ENCODE assay signal across 8 cellular contexts in genomic region chr16:90019543-90020259, GRCh38. TPM values are rescaled to one million over a fixed set of nuclear protein-coding genes. Genes with fewer than 3 reads are reported as not detected.
DNase-seq lines count a peak whose midpoint lies in the region; ATAC-seq, FAIRE-seq and TF ChIP-seq lines count a peak whose summit lies in the region.

No MANE protein-coding gene starts in this region.

- H3K4me3 Mint-ChIP-seq in T-helper 1 cell treated with Interleukin-12 subunit alpha and Interleukin-12 subunit beta and Interleukin-4 antibody, amounts not matched to agents 30 μg/mL and 1 μg/mL, for 36 hours, result peak overlapping the region; percentile 70

- CTCF ChIA-PET in mammary epithelial cell (lab: Charles Lee; ENCODE audit: low non-redundant PET), result interaction anchor here (0.6 kb wide), 1 partner anchor 110 kb away, joined by 3 read pairs; no protein-coding TSS in a partner anchor

- H3K4me1 Mint-ChIP-seq in T-helper 1 cell treated with Interleukin-12 subunit alpha and Interleukin-12 subunit beta and Interleukin-4 antibody, amounts not matched to agents 30 μg/mL and 1 μg/mL, for 36 hours (ENCODE audit: low read depth), result peaks cover 11% of the 10 kb centered on the region

- dilution Hi-C loops in mammary epithelial cell (cut with HindIII; ENCODE audit: low sequenced_read_pairs), result no loop called here

- TF ChIP-seq CTCF in D721Med (IDR thresholded peaks at IDR 0.05; ENCODE audit: insufficient read depth, missing control alignments) (peak; percentile 28), mammary epithelial cell (conservative IDR thresholded peaks at IDR 0.05 in 1 of 2, IDR thresholded peaks at IDR 0.05 in 1 of 2; ENCODE audit: extremely low read depth in 1 of 2, insufficient read depth in 1 of 2, low read depth in 1 of 2, low read length in 2 of 2) (peak in 1 of 2 donors; percentile 33)

- peak overlapping the region; percentile 69 for H3K4me3 ChIP-seq in HUES6 (ENCODE audit: low read depth, low read length)
- peak overlapping the region; percentile 40 to 52 (median 45) for H3K4me3 ChIP-seq in mammary epithelial cell (replicated peaks in 1 of 3; ENCODE audit: insufficient read depth in 1 of 3, low read depth in 2 of 3, low read length in 3 of 3)

- BruUV-seq in mammary epithelial cell (replicated peaks; lab: Mats Ljungman, UMichigan), result no TSS peak

- H3K9ac ChIP-seq in HUES6 (ENCODE audit: low read length) (peak overlapping the region; percentile 90), mammary epithelial cell (ENCODE audit: insufficient read depth, low read length) (no peak overlapping the region)

- H4K20me1 ChIP-seq in mammary epithelial cell (ENCODE audit: insufficient read depth, low read length), result no peaks in the 10 kb centered on the region

- peak overlapping the region; percentile 94 for H3K4me2 ChIP-seq in mammary epithelial cell (ENCODE audit: insufficient read depth, low read depth, low read length)

- peak overlapping the region; percentile 75; the same call in 1 of the 2 replicates for H3K27ac ChIP-seq in HUES6 (ENCODE audit: low read depth, low read length)
- H3K27ac ChIP-seq in mammary epithelial cell (ENCODE audit: insufficient read depth, low read depth, low read length), result peak overlapping the region; percentile 45

- DNase-seq in D721Med (ENCODE audit: insufficient read length, low spot score), result no peak
- DNase-seq in mammary epithelial cell, result no peak
- DNase-seq in kidney glomerular epithelial cell (lab: John Stamatoyannopoulos, UW), result peak; percentile 28
- DNase-seq in stimulated activated CD4-positive, alpha-beta T cell treated with anti-CD3 and anti-CD28 coated beads, TNF-alpha, amount 100 ng/mL, for 4 hours (ENCODE audit: low read depth in 3 of 3), result peak in 2 of 3 experiments; percentile 24
- no peak for DNase-seq in AML-193 (lab: John Stamatoyannopoulos, UW)

- H3K4me1 ChIP-seq in HUES6 (ENCODE audit: control insufficient read depth, insufficient read depth, low read length) (peaks cover 30% of the 10 kb centered on the region), mammary epithelial cell (ENCODE audit: insufficient read depth, low read length) (peaks cover 33% of the 10 kb centered on the region)

- peaks cover 11% of the 10 kb centered on the region for H3K79me2 ChIP-seq in mammary epithelial cell (ENCODE audit: insufficient read depth, low read length)

- in situ Hi-C loops in mammary epithelial cell (cut with MboI; ENCODE audit: low sequenced_read_pairs in 2 of 2), result no loop called here

- FAIRE-seq in D721Med (lab: Jason Lieb, UNC), result no peak

- H3K9me3 Mint-ChIP-seq in T-helper 1 cell treated with Interleukin-12 subunit alpha and Interleukin-12 subunit beta and Interleukin-4 antibody, amounts not matched to agents 30 μg/mL and 1 μg/mL, for 36 hours, result peaks cover 3% of the 10 kb centered on the region

- peaks cover 30% of the 10 kb centered on the region for H3K27me3 Mint-ChIP-seq in T-helper 1 cell treated with Interleukin-12 subunit alpha and Interleukin-12 subunit beta and Interleukin-4 antibody, amounts not matched to agents 30 μg/mL and 1 μg/mL, for 36 hours (ENCODE audit: low read depth)

- intact Hi-C loops in mammary epithelial cell (cut with micrococcal nuclease), result loop anchor here (2.0 to 10.0 kb wide), 2 partner anchors 57 to 315 kb away; partner anchors contain the start of genes PRDM7 and SPATA2L

- peaks cover 2% of the 10 kb centered on the region for H3K36me3 Mint-ChIP-seq in T-helper 1 cell treated with Interleukin-12 subunit alpha and Interleukin-12 subunit beta and Interleukin-4 antibody, amounts not matched to agents 30 μg/mL and 1 μg/mL, for 36 hours (ENCODE audit: low read depth)

- H3K27ac Mint-ChIP-seq in T-helper 1 cell treated with Interleukin-12 subunit alpha and Interleukin-12 subunit beta and Interleukin-4 antibody, amounts not matched to agents 30 μg/mL and 1 μg/mL, for 36 hours, result no peak overlapping the region

- peak overlapping the region; percentile 86 for H2AFZ ChIP-seq in mammary epithelial cell (ENCODE audit: low read depth, low read length)

- no peak for ATAC-seq in GM18519 (IDR thresholded peaks at IDR 0.05; ENCODE audit: low FRiP score, unreplicated experiment)

- peaks cover 9% of the 10 kb centered on the region for H3K36me3 ChIP-seq in HUES6 (ENCODE audit: control insufficient read depth, insufficient read depth, low read length)
- no peaks in the 10 kb centered on the region for H3K36me3 ChIP-seq in mammary epithelial cell (ENCODE audit: insufficient read depth, low read length)

- H3K9me3 ChIP-seq in HUES6 (ENCODE audit: control insufficient read depth, insufficient read depth, low read depth, low read length) (no peaks in the 10 kb centered on the region), mammary epithelial cell (replicated peaks; ENCODE audit: insufficient read depth, low read length) (no peaks in the 10 kb centered on the region)

- H3K27me3 ChIP-seq in HUES6 (ENCODE audit: control insufficient read depth, insufficient read depth, low read length) (peaks cover 11% of the 10 kb centered on the region; the same call in 1 of the 2 replicates), mammary epithelial cell (ENCODE audit: insufficient read depth, low read length) (no peaks in the 10 kb centered on the region)

- WGBS in mammary epithelial cell (ENCODE audit: low coverage, missing lambda C conversion rate), result 3% methylated on average over 3 of the region's 57 CpGs

RNA-seq across cellular contexts. Expression of gene DBNDD1, which starts 0.4 kb away (rescaled TPM):
- 1 to 10 TPM; 3.5 to 4.1 TPM for total RNA-seq in mammary epithelial cell
- 3.9 TPM for polyA plus RNA-seq in mammary epithelial cell
- polyA minus RNA-seq in mammary epithelial cell, result 0.57 TPM

RNA-seq across cellular contexts. Expression of gene PRDM7, which starts 57.4 kb away (rescaled TPM):
- not detected for total RNA-seq in mammary epithelial cell
- not detected for polyA plus RNA-seq in mammary epithelial cell
- not detected for polyA minus RNA-seq in mammary epithelial cell

Comparison
In these comparisons a context has a peak if more than half of its experiments do, and no peak if none do; other contexts are left out.
1. DNase-seq: peak in kidney glomerular epithelial cell (single experiment) and stimulated activated CD4-positive, alpha-beta T cell treated with anti-CD3 and anti-CD28 coated beads, TNF-alpha, amount 100 ng/mL, for 4 hours (2 of 3); none in D721Med (single experiment), mammary epithelial cell (single experiment) and AML-193 (0 of 2).